In the genomic region with DNA sequence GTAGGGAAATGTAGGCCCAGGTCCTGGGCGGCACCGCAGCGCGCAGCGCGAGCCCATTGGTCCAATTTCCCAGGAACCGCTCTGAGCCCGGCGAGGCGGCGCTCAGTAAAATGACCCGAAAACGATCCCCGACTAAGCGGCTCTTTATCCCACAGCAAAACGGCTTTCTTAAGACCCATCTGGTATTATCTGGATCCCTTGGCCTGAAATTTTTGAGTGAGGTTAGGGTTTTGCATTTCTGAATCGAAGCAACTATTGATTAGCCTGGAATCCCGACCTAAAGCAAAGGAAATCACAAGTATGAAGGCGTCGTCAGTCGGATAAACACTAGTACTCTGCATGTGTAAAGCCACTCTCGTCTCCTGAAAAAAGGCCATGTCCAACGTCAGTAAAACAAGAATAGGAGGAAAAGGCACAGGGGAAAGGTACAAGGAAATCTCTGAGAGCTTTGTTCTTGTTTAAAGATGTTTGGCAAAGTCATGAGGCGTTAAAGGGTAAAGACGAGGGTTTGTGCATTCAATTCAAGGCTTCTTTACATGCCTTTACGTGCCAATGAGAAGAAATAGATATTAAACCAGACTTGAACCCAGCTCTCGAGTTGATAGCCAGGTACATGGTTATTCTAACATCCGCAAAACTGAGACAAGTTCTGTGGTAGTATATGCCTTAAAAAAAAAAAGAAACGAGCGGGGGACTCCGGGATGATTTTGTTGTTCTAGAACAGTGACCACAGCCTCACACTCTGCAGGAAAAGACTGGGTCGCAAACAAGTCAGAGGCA, we compare ENCODE assay signal across 8 cellular contexts. TPM values are rescaled to one million over a fixed set of nuclear protein-coding genes. Genes with fewer than 3 reads are reported as not detected.
DNase-seq lines count a peak whose midpoint lies in the region; TF ChIP-seq lines count a peak whose summit lies in the region.

No MANE protein-coding gene starts in this region.

- no peaks in the 10 kb centered on the region for H3K9me3 Mint-ChIP-seq in activated CD4-positive, alpha-beta memory T cell treated with anti-CD3 and anti-CD28 coated beads for 36 hours

- H3K36me3 Mint-ChIP-seq in activated CD4-positive, alpha-beta memory T cell treated with anti-CD3 and anti-CD28 coated beads for 36 hours: peaks cover 57% of the 10 kb centered on the region

- peak overlapping the region; percentile 98 for H3K4me3 Mint-ChIP-seq in activated CD4-positive, alpha-beta memory T cell treated with anti-CD3 and anti-CD28 coated beads for 36 hours

- no CpG with 5 or more reads among the region's 32 CpGs for WGBS in iPS DF 6.9 (ENCODE audit: insufficient coverage, insufficient read length)

- no TSS peak for BruUV-seq in A673 (replicated peaks; lab: Mats Ljungman, UMichigan)

- H3K9ac ChIP-seq in subcutaneous abdominal adipose tissue (ENCODE audit: low read length in 5 of 5): peak overlapping the region; percentile 14 to 80 (median 63)

- DNase-seq in A673 (ENCODE audit: low spot score): no peak
- DNase-seq in GM19240 (ENCODE audit: insufficient read length, low spot score): peak; percentile 72
- DNase-seq in activated CD4-positive, alpha-beta memory T cell treated with anti-CD3 and anti-CD28 coated beads for 36 hours: no peak
- DNase-seq in iPS DF 6.9 (ENCODE audit: low read depth, low spot score): no peak
- no peak for DNase-seq in HuH-7 (ENCODE audit: low spot score)
- no peak for DNase-seq in A172 (ENCODE audit: low spot score)
- no peak for DNase-seq in COLO668 (lab: John Stamatoyannopoulos, UW; ENCODE audit: unreplicated experiment)

- H3K4me1 ChIP-seq in A673 (ENCODE audit: insufficient read depth, low read length, poor library complexity, severe bottlenecking) (peaks cover 25% of the 10 kb centered on the region), iPS DF 6.9 (ENCODE audit: control insufficient read depth, insufficient read depth, low read length) (no peaks in the 10 kb centered on the region; the same call in 1 of the 2 replicates), subcutaneous abdominal adipose tissue (ENCODE audit: control insufficient read depth in 5 of 5, insufficient read depth in 5 of 5, low read length in 5 of 5) (peaks cover 17 to 70% (median 56%) of the 10 kb centered on the region in 5 donors)

- peak overlapping the region; percentile 99 for H3K27ac Mint-ChIP-seq in activated CD4-positive, alpha-beta memory T cell treated with anti-CD3 and anti-CD28 coated beads for 36 hours

- POLR2A ChIA-PET in A673 (lab: Charles Lee; ENCODE audit: low non-redundant PET): interaction anchor here (0.5 to 1.4 kb wide), 5 partner anchors 32 to 446 kb away, joined by 3 to 18 read pairs (median 11); a partner anchor contains a TSS
- POLR2A ChIA-PET in activated CD4-positive, alpha-beta memory T cell treated with anti-CD3 and anti-CD28 coated beads for 36 hours (lab: Charles Lee): interaction anchor here (0.7 to 5.0 kb wide), 13 partner anchors 12 to 348 kb away, joined by 3 to 95 read pairs (median 7); a partner anchor contains a TSS

- H3K4me1 Mint-ChIP-seq in activated CD4-positive, alpha-beta memory T cell treated with anti-CD3 and anti-CD28 coated beads for 36 hours (ENCODE audit: low read depth): peaks cover 49% of the 10 kb centered on the region

- H3K27me3 Mint-ChIP-seq in activated CD4-positive, alpha-beta memory T cell treated with anti-CD3 and anti-CD28 coated beads for 36 hours: no peaks in the 10 kb centered on the region

- H3K9me3 ChIP-seq in A673 (ENCODE audit: low read depth, low read length, poor library complexity, severe bottlenecking) (no peaks in the 10 kb centered on the region), iPS DF 6.9 (ENCODE audit: control insufficient read depth, insufficient read depth, low read length) (no peaks in the 10 kb centered on the region), subcutaneous abdominal adipose tissue (ENCODE audit: control insufficient read depth in 5 of 5, low read length in 5 of 5) (no peaks in the 10 kb centered on the region)

- peaks cover 50% of the 10 kb centered on the region for H3K36me3 ChIP-seq in A673 (ENCODE audit: insufficient read depth, low read length, poor library complexity, severe bottlenecking)
- peaks cover 24% of the 10 kb centered on the region for H3K36me3 ChIP-seq in iPS DF 6.9 (ENCODE audit: control insufficient read depth, insufficient read depth, low read length)
- peaks cover 0 to 46% (median 45%) of the 10 kb centered on the region in 5 donors for H3K36me3 ChIP-seq in subcutaneous abdominal adipose tissue (ENCODE audit: control insufficient read depth in 5 of 5, insufficient read depth in 5 of 5, low read length in 5 of 5)

- intact Hi-C loops in A673 (cut with micrococcal nuclease; ENCODE audit: unreplicated experiment): loop anchor here (1.0 to 5.0 kb wide), 2 partner anchors 30 to 1081 kb away; a partner anchor contains a TSS
- intact Hi-C loops in activated CD4-positive, alpha-beta memory T cell treated with anti-CD3 and anti-CD28 coated beads for 36 hours (cut with micrococcal nuclease): loop anchor here (1.0 to 2.0 kb wide), 10 partner anchors 14 to 476 kb away; a partner anchor contains a TSS

- H3K27ac ChIP-seq in A673 (ENCODE audit: low read depth, low read length, poor library complexity, severe bottlenecking): peak overlapping the region; percentile 99
- H3K27ac ChIP-seq in iPS DF 6.9 (ENCODE audit: low read length): no peak overlapping the region
- peak overlapping the region; percentile 93 for H3K27ac ChIP-seq in subcutaneous abdominal adipose tissue (ENCODE audit: low read depth, low read length)

- H3K27me3 ChIP-seq in A673 (replicated peaks; ENCODE audit: insufficient read depth, low read depth, low read length, poor library complexity) (no peaks in the 10 kb centered on the region), iPS DF 6.9 (ENCODE audit: control insufficient read depth, insufficient read depth, low read length) (no peaks in the 10 kb centered on the region), subcutaneous abdominal adipose tissue (ENCODE audit: control insufficient read depth in 5 of 5, insufficient read depth in 4 of 5, low read length in 5 of 5) (no peaks in the 10 kb centered on the region)

- no peak for TF ChIP-seq CTCF in A673 (conservative IDR thresholded peaks at IDR 0.05; ENCODE audit: low read depth, low read length)

- H3K4me3 ChIP-seq in A673 (ENCODE audit: low read depth, low read length, poor library complexity, severe bottlenecking) (peak overlapping the region; percentile 95), iPS DF 6.9 (ENCODE audit: low read length) (peak overlapping the region; percentile 34; the same call in 1 of the 2 replicates), subcutaneous abdominal adipose tissue (ENCODE audit: low read depth in 1 of 5, low read length in 5 of 5) (peak overlapping the region; percentile 57 to 97 (median 96))

- CTCF ChIA-PET in A673 (lab: Charles Lee): interaction anchor here (0.6 to 2.4 kb wide), 4 partner anchors 13 to 30 kb away, joined by 3 to 14 read pairs (median 12); a partner anchor contains a TSS
- CTCF ChIA-PET in activated CD4-positive, alpha-beta memory T cell treated with anti-CD3 and anti-CD28 coated beads for 36 hours (lab: Charles Lee): interaction anchor here (1.2 to 10.5 kb wide), 11 partner anchors 7 to 164 kb away, joined by 3 to 277 read pairs (median 22); a partner anchor contains a TSS

RNA-seq across cellular contexts. Expression of a gene that starts 0.6 kb away (rescaled TPM):
- 1,449 and 1,649 TPM in 2 replicates for total RNA-seq in A673 (2021)
- 1,000 to 10,000 TPM; 1,166 to 1,191 TPM for total RNA-seq in activated CD4-positive, alpha-beta memory T cell treated with anti-CD3 and anti-CD28 coated beads for 36 hours
- total RNA-seq in A172 (2014; rRNA removed; shearing (Covaris generic)): 1,263 and 1,396 TPM in 2 replicates

RNA-seq across cellular contexts. Expression of a gene that starts 1.7 kb away (rescaled TPM):
- total RNA-seq in A673 (2021): 64.6 and 77.4 TPM in 2 replicates
- 10 to 100 TPM; 69.8 to 71.7 TPM for total RNA-seq in activated CD4-positive, alpha-beta memory T cell treated with anti-CD3 and anti-CD28 coated beads for 36 hours
- 27.1 and 35.3 TPM in 2 replicates for total RNA-seq in A172 (2014; rRNA removed; shearing (Covaris generic))

RNA-seq across cellular contexts. Expression of a gene that starts 14.1 kb away (rescaled TPM):
- 31.2 and 37.6 TPM in 2 replicates for total RNA-seq in A673 (2021)
- total RNA-seq in activated CD4-positive, alpha-beta memory T cell treated with anti-CD3 and anti-CD28 coated beads for 36 hours: 10 to 100 TPM; 11.5 to 12.5 TPM
- total RNA-seq in A172 (2014; rRNA removed; shearing (Covaris generic)): 48.5 and 56.8 TPM in 2 replicates

RNA-seq across cellular contexts. Expression of a gene that starts 21.1 kb away (rescaled TPM):
- not detected in 2 replicates for total RNA-seq in A673 (2021)
- 10 to 100 TPM; 11.1 to 13.2 TPM for total RNA-seq in activated CD4-positive, alpha-beta memory T cell treated with anti-CD3 and anti-CD28 coated beads for 36 hours
- total RNA-seq in A172 (2014; rRNA removed; shearing (Covaris generic)): 0.79 and 1.8 TPM in 2 replicates

RNA-seq across cellular contexts. Expression of a gene that starts 24.8 kb away (rescaled TPM):
- 2.0 and 2.1 TPM in 2 replicates for total RNA-seq in A673 (2021)
- total RNA-seq in activated CD4-positive, alpha-beta memory T cell treated with anti-CD3 and anti-CD28 coated beads for 36 hours: 1 to 10 TPM; 2.0 to 2.7 TPM
- total RNA-seq in A172 (2014; rRNA removed; shearing (Covaris generic)): not detected in 2 replicates

Comparison
In these comparisons a context has a peak if more than half of its experiments do, and no peak if none do; other contexts are left out.
1. H3K4me3 ChIP-seq: peak in every context shown above with its lines; median percentile 96 in subcutaneous abdominal adipose tissue; 95 in A673; 34 in iPS DF 6.9.